11 cellular contexts compared by ENCODE assay signal in genomic region chr4:168797176-168797575, GRCh38.
A peak's percentile ranks its signal among the peaks of the same experiment; 100 is the strongest.
DNase-seq lines count a peak whose midpoint lies in the region; ATAC-seq and TF ChIP-seq lines count a peak whose summit lies in the region.
"Had no signal": no experiment of that assay in that cellular context is flagged by ENCODE, and none has a peak within 500 bp of the region (broad histone marks: within the 10 kb centered on the region; RNA-seq: fewer than 3 reads in every experiment).

No MANE protein-coding gene starts in this region.

- H3K9me3 ChIP-seq in HCT116 (ENCODE audit: control insufficient read depth in 1 of 2, insufficient read depth in 1 of 2, low read depth in 1 of 2, low read length in 2 of 2) (no peaks in the 10 kb centered on the region), SK-N-MC (ENCODE audit: low read depth, low read length) (no peaks in the 10 kb centered on the region), gastroesophageal sphincter (no peaks in the 10 kb centered on the region), skeletal muscle tissue (ENCODE audit: control insufficient read depth in 3 of 3, low read length in 3 of 3) (no peaks in the 10 kb centered on the region)

- no peaks in the 10 kb centered on the region for H4K20me1 ChIP-seq in HCT116 (ENCODE audit: insufficient read depth)

- POLR2A ChIA-PET in HCT116 (lab: Charles Lee) = no interaction called here

- DNase-seq in HCT116 (ENCODE audit: low read depth, low spot score) = no peak
- DNase-seq in SK-N-MC (ENCODE audit: low read depth, low spot score) = no peak
- DNase-seq in erythroblast (lab: John Stamatoyannopoulos, UW) = no peak
- DNase-seq in iPS-NIHi11 (ENCODE audit: low spot score) = no peak
- DNase-seq: activated gamma-delta T cell treated with Interleukin-2 at 50 U/mL for 16 hours, NCI-H1436, T-helper 9 cell had no signal

- no peak overlapping the region for H2AFZ ChIP-seq in HCT116 (ENCODE audit: low read depth, low read length, poor library complexity, severe bottlenecking)

- H3K79me2 ChIP-seq in HCT116 (ENCODE audit: insufficient read depth, low read length) = no peaks in the 10 kb centered on the region

- no peaks in the 10 kb centered on the region for H3K27me3 ChIP-seq in HCT116 (ENCODE audit: insufficient read depth, low read length)
- H3K27me3 ChIP-seq in gastroesophageal sphincter = no peaks in the 10 kb centered on the region
- no peaks in the 10 kb centered on the region for H3K27me3 ChIP-seq in skeletal muscle tissue (ENCODE audit: control insufficient read depth in 3 of 3, insufficient read depth in 3 of 3, low read length in 3 of 3)

- TF ChIP-seq POLR2A in HCT116 (IDR thresholded peaks at IDR 0.05; ENCODE audit: borderline replicate concordance, extremely low read depth, insufficient read depth, insufficient read length) (no peak), gastroesophageal sphincter (IDR thresholded peaks at IDR 0.05) (no peak), erythroblast (IDR thresholded peaks at IDR 0.05; ENCODE audit: low read length) (no peak)

- ATAC-seq in HCT116 (peak; percentile 18; the same call in 1 of the 2 replicates), gastroesophageal sphincter (peak; percentile 71), GM21529 (IDR thresholded peaks at IDR 0.05; ENCODE audit: unreplicated experiment) (no peak), GM18873 (IDR thresholded peaks at IDR 0.05; ENCODE audit: low FRiP score, unreplicated experiment) (no peak)

- 18 to 30% methylated on average over 3 to 4 of the region's 4 CpGs for WGBS in gastroesophageal sphincter (ENCODE audit: low coverage in 1 of 2), 2 donors

- TF ChIP-seq CTCF in HCT116 (IDR thresholded peaks at IDR 0.05 in 2 of 3, conservative IDR thresholded peaks at IDR 0.05 in 1 of 3; ENCODE audit: borderline replicate concordance in 1 of 3, insufficient read depth in 1 of 3, low read depth in 2 of 3, low read length in 2 of 3) (no peak), gastroesophageal sphincter (IDR thresholded peaks at IDR 0.05) (no peak)

- BruUV-seq in HCT116 (replicated peaks; lab: Mats Ljungman, UMichigan) = no TSS peak

- no peak for TF ChIP-seq EP300 in gastroesophageal sphincter (IDR thresholded peaks at IDR 0.05)

- H3K36me3 ChIP-seq in HCT116 (ENCODE audit: control insufficient read depth in 1 of 2, insufficient read depth in 2 of 2, low read length in 2 of 2) = no peaks in the 10 kb centered on the region
- no peaks in the 10 kb centered on the region for H3K36me3 ChIP-seq in SK-N-MC (ENCODE audit: insufficient read depth, low read length)
- H3K36me3 ChIP-seq in gastroesophageal sphincter = no peaks in the 10 kb centered on the region
- H3K36me3 ChIP-seq in skeletal muscle tissue (ENCODE audit: control insufficient read depth in 3 of 3, insufficient read depth in 3 of 3, low read length in 3 of 3) = no peaks in the 10 kb centered on the region

- H3K9me2 ChIP-seq in HCT116 (ENCODE audit: insufficient read depth) = no peaks in the 10 kb centered on the region

- H3K4me2 ChIP-seq in HCT116 (ENCODE audit: low read length) = peak overlapping the region; percentile 75

- RAD21 ChIA-PET in HCT116 (lab: Charles Lee; ENCODE audit: low non-redundant PET in 1 of 2, low total read pairs in 2 of 2, uncharacterized antibody in 2 of 2, unreplicated experiment in 2 of 2) = no interaction called here

- intact Hi-C loops in HCT116 (cut with micrococcal nuclease) = no loop called here

- no peak for TF ChIP-seq RAD21 in HCT116 (IDR thresholded peaks at IDR 0.05; ENCODE audit: low read depth)

- H3K27ac ChIP-seq in HCT116 (ENCODE audit: low read depth, low read length) (peak overlapping the region; percentile 55; the same call in 1 of the 2 replicates), SK-N-MC (peak overlapping the region; percentile 79), gastroesophageal sphincter (peak overlapping the region in 3 of 4 donors; percentile 9 to 33 (median 13)), skeletal muscle tissue (ENCODE audit: low read depth, low read length) (peak overlapping the region; percentile 14)

- H3K4me3 ChIP-seq in HCT116 (replicated peaks in 1 of 2; ENCODE audit: low read depth in 1 of 2, low read length in 2 of 2) (peak overlapping the region in 1 of 2 experiments; percentile 25; a peak in 2 of 4 replicates), SK-N-MC (peak overlapping the region; percentile 66), gastroesophageal sphincter (no peak overlapping the region), skeletal muscle tissue (ENCODE audit: low read length in 3 of 3) (no peak overlapping the region)

- H3K4me1 ChIP-seq in HCT116 (ENCODE audit: control insufficient read depth in 1 of 2, insufficient read depth in 2 of 2, low read length in 2 of 2) (peaks cover 24 to 40% of the 10 kb centered on the region in 2 experiments), gastroesophageal sphincter (peaks cover 0 to 16% (median 3%) of the 10 kb centered on the region in 3 donors), skeletal muscle tissue (ENCODE audit: control insufficient read depth in 3 of 3, insufficient read depth in 3 of 3, low read length in 3 of 3) (peaks cover 12 to 20% (median 17%) of the 10 kb centered on the region in 3 donors)

- CTCF ChIA-PET in HCT116 (lab: Charles Lee) = no interaction called here

- H3K9ac ChIP-seq in HCT116 (ENCODE audit: low read length) = 0 out of 2 replicates have a peak overlapping the region, but pooled peaks have one; percentile 11
- peak overlapping the region; percentile 11 for H3K9ac ChIP-seq in SK-N-MC (ENCODE audit: insufficient read length)
- H3K9ac ChIP-seq in skeletal muscle tissue (ENCODE audit: low read depth in 1 of 3, low read length in 3 of 3) = no peak overlapping the region

TF ChIP-seq in HCT116, 20 proteins besides CTCF, POLR2A, EP300 and RAD21:
- TF ChIP-seq ELF1 (IDR thresholded peaks at IDR 0.05; ENCODE audit: borderline replicate concordance, low read depth) = no peak
- TF ChIP-seq CEBPB (IDR thresholded peaks at IDR 0.05; ENCODE audit: low read depth) = peak; percentile 71
- no peak; the same call in 1 of the 2 replicates for TF ChIP-seq JUND (IDR thresholded peaks at IDR 0.05)
- TF ChIP-seq EZH2phosphoT487 (IDR thresholded peaks at IDR 0.05; ENCODE audit: borderline replicate concordance) = no peak
- TF ChIP-seq FOSL1 (IDR thresholded peaks at IDR 0.05; ENCODE audit: low read depth) = peak; percentile 35; the same call in 1 of the 2 replicates
- no peak for TF ChIP-seq TCF7L2 (IDR thresholded peaks at IDR 0.05; ENCODE audit: borderline replicate concordance, extremely low read depth, insufficient read depth, insufficient read length)
- no peak for TF ChIP-seq MAX (IDR thresholded peaks at IDR 0.05)
- no peak for TF ChIP-seq SIN3A (IDR thresholded peaks at IDR 0.05; ENCODE audit: low read depth)

Comparison
In these comparisons a context has a peak if more than half of its experiments do, and no peak if none do; other contexts are left out.
1. ATAC-seq: peak in HCT116 (single experiment) and gastroesophageal sphincter (single experiment); none in GM21529 (single experiment) and GM18873 (single experiment).
2. H3K27ac ChIP-seq: peak in every context shown above with its lines; median percentile 79 in SK-N-MC; 55 in HCT116; 14 in skeletal muscle tissue; 13 in gastroesophageal sphincter.
3. H3K9ac ChIP-seq: peak in HCT116 (single experiment) and SK-N-MC (single experiment); none in skeletal muscle tissue (0 of 3).